Comparison of ENCODE assay signal across 11 cellular contexts in the genomic region with DNA sequence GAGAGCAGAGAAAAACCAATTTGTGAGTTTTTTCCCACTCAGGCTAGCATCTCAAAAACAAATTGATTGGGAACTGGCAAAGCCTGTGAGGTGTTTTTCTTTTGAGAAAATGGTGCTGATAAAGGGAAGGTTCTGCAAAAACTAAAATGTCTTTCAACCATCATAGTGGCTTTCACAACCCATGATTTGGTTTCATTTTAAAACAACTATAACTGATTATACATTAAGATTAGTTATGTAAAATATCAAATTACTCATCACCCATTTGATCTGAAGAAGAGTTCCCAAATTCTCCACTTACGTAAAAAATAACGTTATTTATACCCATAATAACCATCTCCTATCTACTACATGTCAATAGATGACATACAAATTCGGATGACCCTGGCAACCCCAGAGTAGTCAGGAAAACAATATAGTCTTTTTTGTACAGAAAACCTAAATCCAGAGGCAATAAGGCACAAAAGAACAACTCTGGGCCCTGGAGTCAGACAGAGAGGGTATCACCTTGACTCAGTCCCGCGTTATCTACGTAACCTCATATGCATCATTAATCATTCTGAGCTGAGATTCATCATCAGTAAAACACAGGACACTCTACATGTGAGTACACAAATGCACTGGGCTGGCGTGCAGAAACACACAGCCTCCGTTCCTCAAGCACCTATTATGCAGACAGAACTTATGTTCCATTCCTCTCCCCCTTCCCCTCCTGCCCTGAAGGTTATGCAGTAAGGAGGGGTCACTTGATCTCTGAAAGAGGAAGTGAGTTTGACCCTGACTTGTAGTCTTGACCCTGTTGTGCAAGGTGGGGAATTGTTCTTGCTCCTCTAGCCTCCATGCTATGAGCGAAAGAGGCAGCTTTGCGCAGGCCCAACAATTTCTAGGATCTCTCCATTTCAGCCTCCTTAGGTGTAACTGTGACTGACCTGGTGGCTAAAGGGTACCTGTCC.
"Had no signal": no experiment of that assay in that cellular context is flagged by ENCODE, and none has a peak within 500 bp of the region (broad histone marks: within the 10 kb centered on the region; RNA-seq: fewer than 3 reads in every experiment).

No MANE protein-coding gene starts in this region.

- FAIRE-seq: colon had no signal

- H3K36me3 Mint-ChIP-seq: natural killer cell treated with Interleukin-12 subunit alpha and Interleukin-12 subunit beta and Interleukin-15 and Interleukin-18, amount 100 ng/mL, for 72 hours had no signal

- H3K27ac Mint-ChIP-seq: activated CD8-positive, alpha-beta T cell treated with anti-CD3 and anti-CD28 coated beads, Interleukin-2, amount 10 ng/mL, durations not matched to agents 7 days and 5 days; natural killer cell treated with Interleukin-12 subunit alpha and Interleukin-12 subunit beta and Interleukin-15 and Interleukin-18, amount 100 ng/mL, for 72 hours; stimulated activated memory B cell treated with anti-CD40 and anti-IgM and Interleukin-4, amounts not matched to agents 10 μg/mL and 1 μg/mL and 100 μg/mL, for 72 hours had no signal

- H3K9me3 Mint-ChIP-seq: natural killer cell treated with Interleukin-12 subunit alpha and Interleukin-12 subunit beta and Interleukin-15 and Interleukin-18, amount 100 ng/mL, for 72 hours; stimulated activated memory B cell treated with anti-CD40 and anti-IgM and Interleukin-4, amounts not matched to agents 10 μg/mL and 1 μg/mL and 100 μg/mL, for 72 hours had no signal

- ATAC-seq: activated CD8-positive, alpha-beta T cell treated with anti-CD3 and anti-CD28 coated beads, Interleukin-2, amount 10 ng/mL, durations not matched to agents 7 days and 5 days; foreskin keratinocyte; natural killer cell treated with Interleukin-12 subunit alpha and Interleukin-12 subunit beta and Interleukin-15 and Interleukin-18, amount 100 ng/mL, for 72 hours; stimulated activated memory B cell treated with anti-CD40 and anti-IgM and Interleukin-4, amounts not matched to agents 10 μg/mL and 1 μg/mL and 100 μg/mL, for 72 hours had no signal

- H3K27ac ChIP-seq: foreskin keratinocyte, right atrium auricular region, skin epidermis had no signal

- H3K4me3 ChIP-seq: right atrium auricular region, skin epidermis had no signal

- DNase-seq: activated CD8-positive, alpha-beta T cell treated with anti-CD3 and anti-CD28 coated beads, Interleukin-2, amount 10 ng/mL, durations not matched to agents 7 days and 5 days; aorta; foreskin keratinocyte; mammary epithelial cell; nucleus accumbens; trophoblast cell had no signal

- H3K4me3 Mint-ChIP-seq: activated CD8-positive, alpha-beta T cell treated with anti-CD3 and anti-CD28 coated beads, Interleukin-2, amount 10 ng/mL, durations not matched to agents 7 days and 5 days; natural killer cell treated with Interleukin-12 subunit alpha and Interleukin-12 subunit beta and Interleukin-15 and Interleukin-18, amount 100 ng/mL, for 72 hours; stimulated activated memory B cell treated with anti-CD40 and anti-IgM and Interleukin-4, amounts not matched to agents 10 μg/mL and 1 μg/mL and 100 μg/mL, for 72 hours had no signal

- H3K27me3 Mint-ChIP-seq: stimulated activated memory B cell treated with anti-CD40 and anti-IgM and Interleukin-4, amounts not matched to agents 10 μg/mL and 1 μg/mL and 100 μg/mL, for 72 hours had no signal
